8 cellular contexts compared by ENCODE assay signal in the genomic region with DNA sequence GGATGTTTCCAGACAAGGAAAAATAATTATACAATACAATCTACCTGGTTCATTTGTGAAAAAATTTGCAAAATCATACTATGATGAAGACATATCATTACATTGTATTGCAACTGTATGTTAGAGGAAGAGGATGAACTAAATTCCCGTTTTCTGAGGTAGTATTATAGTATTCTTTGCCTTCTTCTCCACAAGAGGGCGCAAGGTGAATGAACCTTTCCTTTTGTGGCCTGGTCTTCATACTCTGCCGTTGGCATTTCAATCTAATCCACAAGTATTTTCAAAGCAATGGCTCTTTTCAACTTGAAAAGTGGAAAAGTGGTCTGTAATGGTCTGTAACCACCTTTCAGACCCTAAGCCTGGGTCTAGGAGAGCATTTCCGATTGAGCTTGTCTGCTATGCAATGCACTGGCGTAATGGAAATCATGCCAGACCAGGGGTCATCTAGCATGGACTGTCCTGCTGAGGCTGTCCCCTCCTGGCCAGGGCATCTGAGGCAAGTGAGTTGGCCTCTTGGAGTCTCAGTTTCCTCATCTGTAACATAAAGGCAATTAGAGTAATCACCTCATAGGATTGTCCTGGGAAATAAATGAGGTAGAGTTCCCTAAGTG. TPM values are rescaled to one million over a fixed set of nuclear protein-coding genes. Genes with fewer than 3 reads are reported as not detected.
DNase-seq lines count a peak whose midpoint lies in the region; ATAC-seq and TF ChIP-seq lines count a peak whose summit lies in the region.

No MANE protein-coding gene starts in this region.

- in situ Hi-C loops in KBM-7 (cut with MboI; ENCODE audit: low pct_unique_long_range_greater_than_20kb, low sequenced_read_pairs) = no loop called here

- no peaks in the 10 kb centered on the region for H3K36me3 ChIP-seq in prostate gland

- H3K36me3 Mint-ChIP-seq in activated naive CD4-positive, alpha-beta T cell treated with anti-CD3 and anti-CD28 coated beads for 36 hours (ENCODE audit: low read depth) = no peaks in the 10 kb centered on the region

- H3K27me3 Mint-ChIP-seq in activated naive CD4-positive, alpha-beta T cell treated with anti-CD3 and anti-CD28 coated beads for 36 hours (ENCODE audit: low read depth) = no peaks in the 10 kb centered on the region

- no peaks in the 10 kb centered on the region for H3K9me3 Mint-ChIP-seq in activated naive CD4-positive, alpha-beta T cell treated with anti-CD3 and anti-CD28 coated beads for 36 hours

- H3K27ac ChIP-seq in prostate gland = no peak overlapping the region

- no peak overlapping the region for H3K27ac Mint-ChIP-seq in activated naive CD4-positive, alpha-beta T cell treated with anti-CD3 and anti-CD28 coated beads for 36 hours

- intact Hi-C loops in activated naive CD4-positive, alpha-beta T cell treated with anti-CD3 and anti-CD28 coated beads for 36 hours (cut with micrococcal nuclease) = loop anchor here (1.0 to 5.0 kb wide), 9 partner anchors 22 to 874 kb away; partner anchors contain the start of gene INO80C
- intact Hi-C loops in prostate gland (cut with DNase I) = loop anchor here (10.0 kb wide), 1 partner anchor 347 kb away; no protein-coding TSS in a partner anchor

- H3K4me1 Mint-ChIP-seq in activated naive CD4-positive, alpha-beta T cell treated with anti-CD3 and anti-CD28 coated beads for 36 hours (ENCODE audit: low read depth) = peaks cover 17% of the 10 kb centered on the region

- peak; percentile 42 for DNase-seq in DMS153 (lab: John Stamatoyannopoulos, UW)
- DNase-seq in KBM-7 = peak; percentile 84
- peak; percentile 79 for DNase-seq in NOMO-1 treated with DMSO at 0.1 percent for 48 hours (lab: John Stamatoyannopoulos, UW; ENCODE audit: unreplicated experiment)
- peak; percentile 62 for DNase-seq in activated naive CD4-positive, alpha-beta T cell treated with anti-CD3 and anti-CD28 coated beads for 36 hours
- peak; percentile 78 for DNase-seq in glomerular visceral epithelial cell (ENCODE audit: extremely low spot score)
- peak; percentile 51 for DNase-seq in prostate gland (ENCODE audit: low spot score)
- DNase-seq in cortex of kidney (lab: John Stamatoyannopoulos, UW) = no peak

- H3K4me3 ChIP-seq in prostate gland = no peak overlapping the region

- H3K27me3 ChIP-seq in prostate gland (replicated peaks; ENCODE audit: insufficient read depth) = no peaks in the 10 kb centered on the region

- H3K9me3 ChIP-seq in prostate gland = no peaks in the 10 kb centered on the region

- peak; percentile 68 for ATAC-seq in GM21360 (IDR thresholded peaks at IDR 0.05; ENCODE audit: unreplicated experiment)

- CTCF ChIA-PET in activated naive CD4-positive, alpha-beta T cell treated with anti-CD3 and anti-CD28 coated beads for 36 hours (lab: Charles Lee) = interaction anchor here (0.6 to 3.6 kb wide), 11 partner anchors 14 to 441 kb away, joined by 3 to 10 read pairs (median 3); partner anchors contain the start of gene INO80C

- 36% methylated on average over 5 of the region's 5 CpGs for WGBS in prostate gland

- H3K4me3 Mint-ChIP-seq in activated naive CD4-positive, alpha-beta T cell treated with anti-CD3 and anti-CD28 coated beads for 36 hours = no peak overlapping the region

- no peaks in the 10 kb centered on the region for H3K4me1 ChIP-seq in prostate gland (replicated peaks)

- peak; percentile 35 to 75 (median 71) for TF ChIP-seq CTCF in prostate gland (IDR thresholded peaks at IDR 0.05)

- no peak for TF ChIP-seq POLR2A in prostate gland (IDR thresholded peaks at IDR 0.05)

RNA-seq across cellular contexts. Expression of gene ZNF396, which starts 30.8 kb away (rescaled TPM):
- total RNA-seq in activated naive CD4-positive, alpha-beta T cell treated with anti-CD3 and anti-CD28 coated beads for 36 hours = under 1 TPM; 0.74 to 0.77 TPM
- 1 to 10 TPM; 1.6 to 3.9 TPM for total RNA-seq in prostate gland
